25 cellular contexts compared by ENCODE assay signal in genomic region chr4:13173974-13174373, GRCh38.
DNase-seq lines count a peak whose midpoint lies in the region; ATAC-seq and TF ChIP-seq lines count a peak whose summit lies in the region.
"Had no signal": no experiment of that assay in that cellular context is flagged by ENCODE, and none has a peak within 500 bp of the region (broad histone marks: within the 10 kb centered on the region; RNA-seq: fewer than 3 reads in every experiment).

No MANE protein-coding gene starts in this region.

- H3K4me3 ChIP-seq in adipocyte (ENCODE audit: low read length) (peak overlapping the region; percentile 56), tibial nerve (no peak overlapping the region)
- H3K4me3 ChIP-seq: ovary had no signal

- TF ChIP-seq CTCF in tibial nerve (IDR thresholded peaks at IDR 0.05) (no peak), progenitor cell of endocrine pancreas (IDR thresholded peaks at IDR 0.05; ENCODE audit: unreplicated experiment) (no peak)

- H3K27me3 ChIP-seq in adipocyte (replicated peaks; ENCODE audit: control insufficient read depth, insufficient read depth, low read length) (no peaks in the 10 kb centered on the region), tibial nerve (no peaks in the 10 kb centered on the region)
- H3K27me3 ChIP-seq: brain microvascular endothelial cell, ovary had no signal

- no peaks in the 10 kb centered on the region for H3K36me3 ChIP-seq in adipocyte (ENCODE audit: control insufficient read depth, insufficient read depth, low read length, severe bottlenecking)
- no peaks in the 10 kb centered on the region for H3K36me3 ChIP-seq in tibial nerve
- H3K36me3 ChIP-seq: brain microvascular endothelial cell, ovary had no signal

- intact Hi-C loops in Right ventricle myocardium superior (cut with DNase I) = no loop called here

- no peaks in the 10 kb centered on the region for H3K36me3 Mint-ChIP-seq in progenitor cell of endocrine pancreas (ENCODE audit: insufficient read depth)
- H3K36me3 Mint-ChIP-seq: activated naive CD8-positive, alpha-beta T cell; naive thymus-derived CD4-positive, alpha-beta T cell had no signal

- peak; percentile 97 for ATAC-seq in Right ventricle myocardium superior (ENCODE audit: poor library complexity)
- ATAC-seq: activated T-cell treated with anti-CD3 and anti-CD28 coated beads, Interleukin-2, amount 50 U/mL, for 4 hours; naive thymus-derived CD4-positive, alpha-beta T cell had no signal

- no peaks in the 10 kb centered on the region for H3K9me3 ChIP-seq in adipocyte (ENCODE audit: control insufficient read depth, low read length)
- no peaks in the 10 kb centered on the region for H3K9me3 ChIP-seq in tibial nerve
- H3K9me3 ChIP-seq: ovary had no signal

- peak; percentile 50 to 95 for TF ChIP-seq EP300 in tibial nerve (IDR thresholded peaks at IDR 0.05)

- H3K4me3 Mint-ChIP-seq in progenitor cell of endocrine pancreas (ENCODE audit: low read depth) = no peak overlapping the region
- H3K4me3 Mint-ChIP-seq: activated CD4-positive, alpha-beta memory T cell treated with anti-CD3 and anti-CD28 coated beads, Interleukin-2, amount 10 ng/mL, durations not matched to agents 7 days and 5 days; activated naive CD8-positive, alpha-beta T cell; activated T-cell treated with anti-CD3 and anti-CD28 coated beads, Interleukin-2, amount 50 U/mL, for 4 hours; dendritic cell treated with granulocyte-macrophage colony-stimulating factor and Interleukin-4, amounts not matched to agents 40 ng/mL and 50 ng/mL, for 4 days; IgD-negative memory B cell; naive thymus-derived CD4-positive, alpha-beta T cell; stimulated activated naive CD8-positive, alpha-beta T cell treated with anti-CD3 and anti-CD28 coated beads, Interleukin-15, Interleukin-2, amounts not matched to agents 100 ng/mL and 50 ng/mL, for 24 hours had no signal

- peak overlapping the region; percentile 49 for H3K9ac ChIP-seq in adipocyte (ENCODE audit: low read length)

- 51 to 70% methylated on average over 7 of the region's 7 CpGs for WGBS in tibial nerve, 2 donors

- peak overlapping the region in 3 of 4 donors; percentile 25 to 77 (median 71) for H3K27ac ChIP-seq in tibial nerve
- H3K27ac ChIP-seq: brain microvascular endothelial cell, HL-60, ovary had no signal

- H3K27me3 Mint-ChIP-seq in progenitor cell of endocrine pancreas = no peaks in the 10 kb centered on the region
- H3K27me3 Mint-ChIP-seq: activated CD4-positive, alpha-beta memory T cell treated with anti-CD3 and anti-CD28 coated beads, Interleukin-2, amount 10 ng/mL, durations not matched to agents 7 days and 5 days; activated naive CD8-positive, alpha-beta T cell; dendritic cell treated with granulocyte-macrophage colony-stimulating factor and Interleukin-4, amounts not matched to agents 40 ng/mL and 50 ng/mL, for 4 days; naive thymus-derived CD4-positive, alpha-beta T cell; stimulated activated naive CD8-positive, alpha-beta T cell treated with anti-CD3 and anti-CD28 coated beads, Interleukin-15, Interleukin-2, amounts not matched to agents 100 ng/mL and 50 ng/mL, for 24 hours had no signal

- H3K4me1 Mint-ChIP-seq in progenitor cell of endocrine pancreas (ENCODE audit: low read depth) = peaks cover 18% of the 10 kb centered on the region
- H3K4me1 Mint-ChIP-seq: activated CD4-positive, alpha-beta memory T cell treated with anti-CD3 and anti-CD28 coated beads, Interleukin-2, amount 10 ng/mL, durations not matched to agents 7 days and 5 days; naive thymus-derived CD4-positive, alpha-beta T cell had no signal

- peaks cover 3% of the 10 kb centered on the region for H3K9me3 Mint-ChIP-seq in progenitor cell of endocrine pancreas (ENCODE audit: low read depth)
- H3K9me3 Mint-ChIP-seq: activated CD4-positive, alpha-beta memory T cell treated with anti-CD3 and anti-CD28 coated beads, Interleukin-2, amount 10 ng/mL, durations not matched to agents 7 days and 5 days; activated T-cell treated with anti-CD3 and anti-CD28 coated beads, Interleukin-2, amount 50 U/mL, for 4 hours; IgD-negative memory B cell; stimulated activated naive CD8-positive, alpha-beta T cell treated with anti-CD3 and anti-CD28 coated beads, Interleukin-15, Interleukin-2, amounts not matched to agents 100 ng/mL and 50 ng/mL, for 24 hours had no signal

- DNase-seq in adipocyte (ENCODE audit: low read depth) = no peak
- DNase-seq in Right ventricle myocardium superior = peak; percentile 72
- peak; percentile 44 for DNase-seq in mucosa of gallbladder (ENCODE audit: low spot score)
- DNase-seq in tibial nerve (ENCODE audit: low spot score in 2 of 2) = peak; percentile 65 to 76
- no peak for DNase-seq in DMS114 treated with DMSO at 0.1 percent for 48 hours (lab: John Stamatoyannopoulos, UW; ENCODE audit: unreplicated experiment)
- DNase-seq in progenitor cell of endocrine pancreas (ENCODE audit: low spot score, unreplicated experiment) = no peak
- DNase-seq in NCI-H345 (lab: John Stamatoyannopoulos, UW) = no peak
- no peak for DNase-seq in SHP77 treated with DMSO at 0.1 percent for 48 hours (lab: John Stamatoyannopoulos, UW)
- DNase-seq: activated CD4-positive, alpha-beta memory T cell treated with anti-CD3 and anti-CD28 coated beads, Interleukin-2, amount 10 ng/mL, durations not matched to agents 7 days and 5 days; activated T-cell treated with anti-CD3 and anti-CD28 coated beads, Interleukin-2, amount 50 U/mL, for 4 hours; brain microvascular endothelial cell; DMS79 treated with DMSO at 0.1 percent for 48 hours; MM.1S; naive thymus-derived CD4-positive, alpha-beta T cell; NCI-H187; NCI-H2227 treated with DMSO at 0.1 percent for 48 hours; NCI-H82; small intestine; stimulated activated CD4-positive, alpha-beta T cell treated with anti-CD3 and anti-CD28 coated beads, Interleukin-2, amount 100 ng/mL, for 48 hours had no signal

- H3K27ac Mint-ChIP-seq in progenitor cell of endocrine pancreas = no peak overlapping the region
- H3K27ac Mint-ChIP-seq: activated CD4-positive, alpha-beta memory T cell treated with anti-CD3 and anti-CD28 coated beads, Interleukin-2, amount 10 ng/mL, durations not matched to agents 7 days and 5 days; activated naive CD8-positive, alpha-beta T cell; dendritic cell treated with granulocyte-macrophage colony-stimulating factor and Interleukin-4, amounts not matched to agents 40 ng/mL and 50 ng/mL, for 4 days; IgD-negative memory B cell; naive thymus-derived CD4-positive, alpha-beta T cell; stimulated activated naive CD8-positive, alpha-beta T cell treated with anti-CD3 and anti-CD28 coated beads, Interleukin-15, Interleukin-2, amounts not matched to agents 100 ng/mL and 50 ng/mL, for 24 hours had no signal

- peaks cover 21% of the 10 kb centered on the region for H3K4me1 ChIP-seq in adipocyte (ENCODE audit: control insufficient read depth, insufficient read depth, low read length)
- peaks cover 0 to 12% (median 0%) of the 10 kb centered on the region in 4 donors for H3K4me1 ChIP-seq in tibial nerve

- TF ChIP-seq POLR2A in tibial nerve (IDR thresholded peaks at IDR 0.05) = no peak

Comparison
In these comparisons a context has a peak if more than half of its experiments do, and no peak if none do; other contexts are left out.
1. DNase-seq: peak in Right ventricle myocardium superior (single experiment), mucosa of gallbladder (single experiment) and tibial nerve (2 of 2); none in adipocyte (single experiment), DMS114 treated with DMSO at 0.1 percent for 48 hours (single experiment), progenitor cell of endocrine pancreas (single experiment), NCI-H345 (single experiment) and SHP77 treated with DMSO at 0.1 percent for 48 hours (single experiment).